17 cellular contexts compared by ENCODE assay signal in the genomic region with DNA sequence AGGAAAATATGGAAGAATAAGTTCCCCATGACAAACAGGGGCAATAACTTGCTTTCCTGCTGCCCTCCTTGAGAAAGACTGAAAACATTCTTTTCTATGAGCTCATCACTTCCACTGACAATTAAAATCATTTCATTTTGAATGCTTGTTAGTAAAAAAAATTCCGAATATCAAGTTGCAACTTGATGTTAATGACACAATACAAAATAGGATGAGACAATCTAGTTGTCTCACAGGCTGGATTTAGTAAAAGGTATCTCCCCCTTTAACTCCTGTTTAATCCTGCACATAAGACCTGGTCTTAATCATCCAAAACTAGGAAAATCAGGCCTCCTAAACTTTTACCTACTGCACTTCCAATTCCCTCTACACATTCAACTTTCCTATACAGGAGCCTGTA. TPM values are rescaled to one million over a fixed set of nuclear protein-coding genes. Genes with fewer than 3 reads are reported as not detected.
DNase-seq lines count a peak whose midpoint lies in the region; ATAC-seq lines count a peak whose summit lies in the region.
"Had no signal": no experiment of that assay in that cellular context is flagged by ENCODE, and none has a peak within 500 bp of the region (broad histone marks: within the 10 kb centered on the region; RNA-seq: fewer than 3 reads in every experiment).

No MANE protein-coding gene starts in this region.

- no peak overlapping the region for H3K4me3 Mint-ChIP-seq in T-helper 17 cell

- DNase-seq in OCI-M1 (lab: John Stamatoyannopoulos, UW) (peak; percentile 55), T-helper 17 cell (no peak)
- DNase-seq in activated naive CD4-positive, alpha-beta T cell treated with anti-CD3 and anti-CD28 coated beads, Interleukin-2, amount 50 U/mL, for 16 hours = no peak
- DNase-seq in activated CD4-positive, CD25-positive, alpha-beta regulatory T cell (lab: John Stamatoyannopoulos, UW) = no peak
- DNase-seq: Caco-2, DMS53, GM23248, NCI-H1417 treated with DMSO at 0.1 percent for 48 hours, NCI-H1930, NCI-H510A, NCI-H774, Right ventricle myocardium superior had no signal

- H3K4me2 ChIP-seq in skeletal muscle satellite cell (ENCODE audit: low read length) = peak overlapping the region; percentile 22

- peaks cover 1% of the 10 kb centered on the region for H3K36me3 Mint-ChIP-seq in T-helper 17 cell (ENCODE audit: low read depth)

- H3K27me3 Mint-ChIP-seq in T-helper 17 cell = no peaks in the 10 kb centered on the region

- no peaks in the 10 kb centered on the region for H3K27me3 ChIP-seq in skeletal muscle satellite cell (ENCODE audit: control insufficient read depth, insufficient read depth, low read length)

- ATAC-seq in T-helper 17 cell (no peak), esophagus mucosa (peak; percentile 50), GM19455 (IDR thresholded peaks at IDR 0.05; ENCODE audit: unreplicated experiment) (no peak)
- ATAC-seq: K562, Panc1 had no signal

- H3K4me3 ChIP-seq in skeletal muscle satellite cell (ENCODE audit: low read length) = no peak overlapping the region
- H3K4me3 ChIP-seq: GM23248, K562 had no signal

- peaks cover 32% of the 10 kb centered on the region for H3K4me1 Mint-ChIP-seq in T-helper 17 cell

- H3K27ac Mint-ChIP-seq in T-helper 17 cell = peak overlapping the region; percentile 24

- peaks cover 61% of the 10 kb centered on the region for H3K4me1 ChIP-seq in skeletal muscle satellite cell (ENCODE audit: control insufficient read depth, insufficient read depth, low read length)
- H3K4me1 ChIP-seq: Caco-2 had no signal

- peaks cover 54% of the 10 kb centered on the region for H3K36me3 ChIP-seq in skeletal muscle satellite cell (ENCODE audit: insufficient read depth, low read length)

- H3K9ac ChIP-seq in skeletal muscle satellite cell (ENCODE audit: low read depth, low read length) = no peak overlapping the region
- H3K9ac ChIP-seq: GM23248 had no signal

- H3K9me3 ChIP-seq in T-helper 17 cell (ENCODE audit: control insufficient read depth, low read length, poor library complexity, severe bottlenecking) (no peaks in the 10 kb centered on the region), skeletal muscle satellite cell (replicated peaks; ENCODE audit: low read length) (no peaks in the 10 kb centered on the region)
- H3K9me3 ChIP-seq: Caco-2 had no signal

RNA-seq across cellular contexts. Expression of a gene that starts 24.7 kb away (rescaled TPM):
- 100 to 1,000 TPM in 1 of 2 donors, 10 to 100 TPM in 1; 90.1 to 101 TPM for total RNA-seq in T-helper 17 cell
- 1.6 TPM for total RNA-seq in esophagus mucosa
- 2.0 and 2.4 TPM in 2 replicates for total RNA-seq in skeletal muscle satellite cell (2012; rRNA removed)

Comparison
In these comparisons a context has a peak if more than half of its experiments do, and no peak if none do; other contexts are left out.
1. RNA of a gene that starts 24.7 kb away (total RNA-seq): 90.1 to 101 TPM in T-helper 17 cell; 1.6 TPM in esophagus mucosa (single experiment); every median in the first group is over 10 times any median in the second.